In the genomic region with DNA sequence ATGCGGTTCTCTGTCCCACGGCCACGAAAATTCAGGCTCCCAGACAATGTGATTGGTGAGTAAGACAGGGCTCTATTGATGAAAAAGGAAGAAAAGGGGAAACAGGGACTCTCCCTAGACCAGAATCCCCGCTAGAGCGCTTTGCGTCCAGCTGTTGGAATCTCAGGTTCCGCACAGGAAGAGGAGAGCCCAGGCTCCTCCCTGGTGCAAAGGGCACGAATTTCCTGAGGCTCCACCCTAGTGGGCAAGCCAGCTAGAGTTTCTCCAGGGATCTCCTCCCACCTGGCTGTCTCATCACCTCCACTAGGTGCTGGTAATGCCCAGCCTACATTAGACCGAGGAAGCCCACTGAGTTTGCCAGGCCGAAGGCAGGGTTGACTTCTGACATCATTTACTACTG, we compare ENCODE assay signal across 19 cellular contexts.
DNase-seq lines count a peak whose midpoint lies in the region; ATAC-seq, FAIRE-seq and TF ChIP-seq lines count a peak whose summit lies in the region.
"Had no signal": no experiment of that assay in that cellular context is flagged by ENCODE, and none has a peak within 500 bp of the region (broad histone marks: within the 10 kb centered on the region; RNA-seq: fewer than 3 reads in every experiment).

No MANE protein-coding gene starts in this region.

- H3K27me3 ChIP-seq in Caco-2 (replicated peaks; ENCODE audit: control insufficient read depth, insufficient read depth, low read length) = no peaks in the 10 kb centered on the region
- no peaks in the 10 kb centered on the region for H3K27me3 ChIP-seq in H1 (replicated peaks in 1 of 4; ENCODE audit: control insufficient read depth in 3 of 4, extremely low read depth in 1 of 4, insufficient read depth in 3 of 4, low read length in 3 of 4)

- H3K36me3 ChIP-seq in Caco-2 (ENCODE audit: control insufficient read depth, insufficient read depth, low read length) (no peaks in the 10 kb centered on the region), H1 (ENCODE audit: control insufficient read depth in 2 of 4, insufficient read depth in 4 of 4, low read length in 3 of 4) (no peaks in the 10 kb centered on the region)

- H2BK12ac ChIP-seq in H1 (ENCODE audit: low read depth, low read length) = no peak overlapping the region

- H4K8ac ChIP-seq in H1 (ENCODE audit: extremely low read depth, insufficient read depth, low read length) = no peak overlapping the region; the same call in 1 of the 2 replicates

- no peak overlapping the region for H3K27ac ChIP-seq in H1 (ENCODE audit: low read depth, low read length)
- H3K27ac ChIP-seq: HL-60, KMS-11 had no signal

- DNase-seq in Caco-2 = peak; percentile 73 to 75
- DNase-seq in DMS53 treated with DMSO at 0.1 percent for 48 hours (lab: John Stamatoyannopoulos, UW; ENCODE audit: unreplicated experiment) = peak; percentile 52
- DNase-seq in SW480 (ENCODE audit: low spot score) = peak; percentile 80
- no peak for DNase-seq in H1 (ENCODE audit: low read depth in 1 of 2, low spot score in 2 of 2)
- no peak for DNase-seq in stimulated activated naive CD8-positive, alpha-beta T cell treated with anti-CD3 and anti-CD28 coated beads, Interleukin-15, amount 100 ng/mL, for 72 hours
- no peak for DNase-seq in superior temporal gyrus (ENCODE audit: extremely low spot score)
- no peak for DNase-seq in HK-2 (ENCODE audit: unreplicated experiment)
- DNase-seq: C1 segment of cervical spinal cord; CD4-positive, alpha-beta T cell; DND-41; GDM1; GOT3; HCEC 1CT; HFFc6 had no signal

- no peaks in the 10 kb centered on the region for H3K36me3 Mint-ChIP-seq in Caco-2 (ENCODE audit: insufficient read depth, unreplicated experiment)
- H3K36me3 Mint-ChIP-seq: IgD-negative memory B cell had no signal

- H3K79me2 ChIP-seq in H1 (ENCODE audit: control insufficient read depth in 1 of 2, insufficient read depth in 2 of 2, low read length in 2 of 2) = no peaks in the 10 kb centered on the region

- WGBS in H1 (ENCODE audit: extremely low coverage in 1 of 2, insufficient coverage in 1 of 2, insufficient read length in 1 of 2, insufficient replicate concordance in 2 of 2, low coverage in 1 of 2, low lambda C conversion rate in 2 of 2, missing lambda C conversion rate in 1 of 2), 2 experiments = 93% methylated on average over 9 of the region's 10 CpGs; no CpG with 5 or more reads in 1 of the 2 experiments

- no peak for FAIRE-seq in H1 (lab: Jason Lieb, UNC)
- FAIRE-seq: A204.1 had no signal

- no peaks in the 10 kb centered on the region for H3K9me3 Mint-ChIP-seq in Caco-2 (ENCODE audit: unreplicated experiment)
- no peaks in the 10 kb centered on the region for H3K9me3 Mint-ChIP-seq in stimulated activated naive CD8-positive, alpha-beta T cell treated with anti-CD3 and anti-CD28 coated beads, Interleukin-15, amount 100 ng/mL, for 72 hours
- H3K9me3 Mint-ChIP-seq: CD4-positive, alpha-beta T cell; HFFc6; IgD-negative memory B cell had no signal

- H3K23me2 ChIP-seq in H1 (ENCODE audit: low read depth, low read length) = no peaks in the 10 kb centered on the region

- POLR2A ChIA-PET in Caco-2 (lab: Charles Lee) (interaction anchor here (1.0 kb wide), 2 partner anchors 11 to 136 kb away, joined by 4 read pairs; no protein-coding TSS in a partner anchor), H1 (lab: Charles Lee; ENCODE audit: partially characterized antibody) (no interaction called here)

- H2BK5ac ChIP-seq in H1 (ENCODE audit: low read depth, low read length) = no peak overlapping the region

- no peak for ATAC-seq in stimulated activated naive CD8-positive, alpha-beta T cell treated with anti-CD3 and anti-CD28 coated beads, Interleukin-15, amount 100 ng/mL, for 72 hours

- no peak overlapping the region for H3K9ac ChIP-seq in H1 (replicated peaks in 1 of 4; ENCODE audit: extremely low read depth in 1 of 4, low read depth in 3 of 4, low read length in 3 of 4)
- H3K9ac ChIP-seq: KMS-11 had no signal

- H4K20me1 ChIP-seq in H1 (replicated peaks in 1 of 2; ENCODE audit: control insufficient read depth in 1 of 2, insufficient read depth in 2 of 2, low read length in 2 of 2) = no peaks in the 10 kb centered on the region

- no peaks in the 10 kb centered on the region for H3K27me3 Mint-ChIP-seq in Caco-2 (ENCODE audit: insufficient read depth, unreplicated experiment)
- peaks cover 12% of the 10 kb centered on the region for H3K27me3 Mint-ChIP-seq in stimulated activated naive CD8-positive, alpha-beta T cell treated with anti-CD3 and anti-CD28 coated beads, Interleukin-15, amount 100 ng/mL, for 72 hours
- H3K27me3 Mint-ChIP-seq: B cell; CD4-positive, alpha-beta T cell had no signal

- no peak for TF ChIP-seq RAD21 in H1 (IDR thresholded peaks at IDR 0.05 in 1 of 2, conservative IDR thresholded peaks at IDR 0.05 in 1 of 2; ENCODE audit: low read depth in 2 of 2, low read length in 2 of 2)

- H2BK15ac ChIP-seq in H1 (ENCODE audit: low read length) = no peak overlapping the region

- H3K4me1 ChIP-seq in Caco-2 = 0 out of 2 replicates have a peak, but pooled peaks cover 10% of the 10 kb centered on the region
- no peaks in the 10 kb centered on the region for H3K4me1 ChIP-seq in H1 (replicated peaks in 1 of 4; ENCODE audit: control insufficient read depth in 3 of 4, insufficient read depth in 4 of 4, low read length in 3 of 4)

- no peak overlapping the region for H3K4me2 ChIP-seq in H1 (ENCODE audit: insufficient read depth in 1 of 2, low read depth in 2 of 2, low read length in 2 of 2)
- H3K4me2 ChIP-seq: KMS-11 had no signal

- H3K4me3 ChIP-seq in Caco-2 (ENCODE audit: low read depth, low read length) (peak overlapping the region; percentile 40), H1 (ENCODE audit: extremely low read depth in 1 of 4, insufficient read depth in 2 of 4, low read depth in 3 of 4, low read length in 4 of 4) (no peak overlapping the region)

- no peak overlapping the region for H2AK5ac ChIP-seq in H1 (ENCODE audit: low read depth, low read length)

- CTCF ChIA-PET in Caco-2 (lab: Charles Lee) (interaction anchor here (0.7 kb wide), 1 partner anchor 131 kb away, joined by 3 read pairs; no protein-coding TSS in a partner anchor), H1 (lab: Charles Lee; ENCODE audit: partially characterized antibody) (interaction anchor here (1.2 kb wide), 1 partner anchor 9 kb away, joined by 3 read pairs; no protein-coding TSS in a partner anchor)

- H3K18ac ChIP-seq in H1 (ENCODE audit: extremely low read depth, low read length) = no peak overlapping the region

- no peak for TF ChIP-seq POLR2A in H1 (IDR thresholded peaks at IDR 0.05; ENCODE audit: control extremely low read depth in 1 of 2, low read depth in 2 of 2, low read length in 2 of 2)

- no peak overlapping the region for H3K4ac ChIP-seq in H1 (replicated peaks; ENCODE audit: insufficient read length, low read depth, low read length)

- H3K27ac Mint-ChIP-seq in Caco-2 (ENCODE audit: unreplicated experiment) = peak overlapping the region; percentile 85
- no peak overlapping the region for H3K27ac Mint-ChIP-seq in stimulated activated naive CD8-positive, alpha-beta T cell treated with anti-CD3 and anti-CD28 coated beads, Interleukin-15, amount 100 ng/mL, for 72 hours
- H3K27ac Mint-ChIP-seq: B cell; CD4-positive, alpha-beta T cell; HFFc6 had no signal

- H3K14ac ChIP-seq in H1 (ENCODE audit: insufficient read length) = no peak overlapping the region

- no peaks in the 10 kb centered on the region for H3K79me1 ChIP-seq in H1 (ENCODE audit: low read depth, low read length)

- no peak overlapping the region for H4K91ac ChIP-seq in H1 (replicated peaks; ENCODE audit: insufficient read length, low read length)

- no peak overlapping the region for H4K5ac ChIP-seq in H1 (ENCODE audit: insufficient read length, low read depth, low read length)

- no peak for TF ChIP-seq EP300 in H1 (IDR thresholded peaks at IDR 0.05; ENCODE audit: borderline replicate concordance in 1 of 2, low read depth in 2 of 2, low read length in 2 of 2)

- intact Hi-C loops in Caco-2 (cut with micrococcal nuclease; ENCODE audit: unreplicated experiment) = loop anchor here (2.0 kb wide), 1 partner anchor 129 kb away; no protein-coding TSS in a partner anchor

- BruUV-seq in Caco-2 (replicated peaks; lab: Mats Ljungman, UMichigan) = no TSS peak

- H3K56ac ChIP-seq in H1 (replicated peaks; ENCODE audit: insufficient read length, low read depth, low read length) = no peak overlapping the region

- H3K4me1 Mint-ChIP-seq in Caco-2 (ENCODE audit: low read depth, unreplicated experiment) = peaks cover 8% of the 10 kb centered on the region
- no peaks in the 10 kb centered on the region for H3K4me1 Mint-ChIP-seq in stimulated activated naive CD8-positive, alpha-beta T cell treated with anti-CD3 and anti-CD28 coated beads, Interleukin-15, amount 100 ng/mL, for 72 hours
- H3K4me1 Mint-ChIP-seq: B cell, IgD-negative memory B cell had no signal

- no peak overlapping the region for H2BK20ac ChIP-seq in H1 (ENCODE audit: low read length)

- H3K4me3 Mint-ChIP-seq in Caco-2 (ENCODE audit: unreplicated experiment) = peak overlapping the region; percentile 86
- no peak overlapping the region for H3K4me3 Mint-ChIP-seq in stimulated activated naive CD8-positive, alpha-beta T cell treated with anti-CD3 and anti-CD28 coated beads, Interleukin-15, amount 100 ng/mL, for 72 hours
- H3K4me3 Mint-ChIP-seq: B cell; CD4-positive, alpha-beta T cell; HFFc6; IgD-negative memory B cell had no signal

- no peak overlapping the region for H3K23ac ChIP-seq in H1 (ENCODE audit: insufficient read length)

- TF ChIP-seq CTCF in Caco-2 (IDR thresholded peaks at IDR 0.05; ENCODE audit: insufficient read depth in 1 of 2, low read depth in 1 of 2, low read length in 1 of 2, severe bottlenecking in 1 of 2, unreplicated experiment in 1 of 2) (no peak), H1 (IDR thresholded peaks at IDR 0.05; ENCODE audit: control extremely low read depth in 1 of 3, insufficient read depth in 1 of 3, low read depth in 1 of 3, low read length in 3 of 3) (no peak)

- no peaks in the 10 kb centered on the region for H3K9me3 ChIP-seq in Caco-2
- H3K9me3 ChIP-seq in H1 (ENCODE audit: insufficient read depth in 2 of 2, low read depth in 1 of 2, low read length in 1 of 2) = no peaks in the 10 kb centered on the region

- no peak overlapping the region for H2BK120ac ChIP-seq in H1 (replicated peaks; ENCODE audit: low read depth, low read length)

- peak overlapping the region; percentile 57; the same call in 1 of the 2 replicates for H2AFZ ChIP-seq in H1 (ENCODE audit: low read length)

TF ChIP-seq in H1, 55 proteins besides CTCF, POLR2A, EP300 and RAD21 (continues in another document):
- TF ChIP-seq TBP (IDR thresholded peaks at IDR 0.05; ENCODE audit: low read depth, low read length) = no peak
- TF ChIP-seq PHF8 (conservative IDR thresholded peaks at IDR 0.05; ENCODE audit: low read depth, low read length) = no peak
- no peak for TF ChIP-seq YY1 (IDR thresholded peaks at IDR 0.05; ENCODE audit: low read depth, low read length)
- no peak for TF ChIP-seq RXRA (IDR thresholded peaks at IDR 0.05; ENCODE audit: insufficient read depth, low read depth, low read length)
- no peak for TF ChIP-seq JUND (IDR thresholded peaks at IDR 0.05; ENCODE audit: low read length)
- TF ChIP-seq TAF7 (optimal IDR thresholded peaks at IDR 0.05; ENCODE audit: borderline replicate concordance, low read depth, low read length) = no peak
- no peak for TF ChIP-seq EGR1 (IDR thresholded peaks at IDR 0.05; ENCODE audit: borderline replicate concordance, low read depth, low read length)
- TF ChIP-seq TAF1 (IDR thresholded peaks at IDR 0.05; ENCODE audit: low read depth, low read length) = no peak

Comparison
In these comparisons a context has a peak if more than half of its experiments do, and no peak if none do; other contexts are left out.
1. DNase-seq: peak in Caco-2 (2 of 2), DMS53 treated with DMSO at 0.1 percent for 48 hours (single experiment) and SW480 (single experiment); none in H1 (0 of 2), stimulated activated naive CD8-positive, alpha-beta T cell treated with anti-CD3 and anti-CD28 coated beads, Interleukin-15, amount 100 ng/mL, for 72 hours (0 of 2), superior temporal gyrus (single experiment) and HK-2 (single experiment).